15 cellular contexts compared by ENCODE assay signal in the genomic region with DNA sequence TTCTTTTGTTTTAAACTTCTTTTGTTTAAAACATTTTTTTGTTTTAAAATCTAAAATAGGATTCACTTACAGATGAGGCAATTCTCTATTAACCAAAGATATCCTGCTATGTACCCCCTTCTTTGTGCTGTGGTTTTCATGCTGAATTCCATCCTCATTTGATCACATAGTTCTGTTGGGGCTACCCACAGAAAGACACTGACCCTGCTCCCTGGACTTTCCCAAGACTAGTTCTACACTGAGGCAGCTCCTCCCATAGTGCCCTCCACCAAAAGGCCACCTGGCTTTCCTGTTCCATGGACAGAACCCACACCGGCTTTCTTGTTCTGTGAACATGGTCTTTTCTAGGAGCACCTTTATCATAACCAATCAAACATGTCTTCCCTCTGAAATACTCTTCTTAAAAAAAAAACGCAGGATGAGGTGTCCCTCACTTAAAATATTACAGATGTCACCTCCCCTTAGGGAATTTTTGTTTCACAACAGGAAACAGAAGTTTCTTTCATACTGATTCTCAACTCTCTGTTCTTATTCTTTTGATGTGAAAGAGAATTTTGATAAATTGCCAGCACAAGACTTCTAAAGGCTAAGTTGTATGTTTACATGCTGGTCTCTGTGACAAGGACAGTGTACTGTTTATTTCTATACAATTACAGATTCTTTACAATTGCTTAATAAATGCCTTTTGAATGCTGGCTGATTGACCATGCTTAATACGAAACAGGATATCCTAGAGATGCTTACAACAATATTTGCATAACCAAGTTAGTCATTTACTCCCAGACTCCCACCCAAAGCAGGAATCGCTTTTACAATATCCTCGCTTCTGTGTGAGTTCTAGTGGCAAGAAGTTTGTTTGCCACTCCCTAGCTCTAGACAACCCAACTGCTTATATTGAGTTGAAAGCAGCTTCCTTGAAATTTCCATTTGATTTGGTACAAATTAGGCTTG.
A peak's percentile ranks its signal among the peaks of the same experiment; 100 is the strongest.
DNase-seq lines count a peak whose midpoint lies in the region; ATAC-seq and TF ChIP-seq lines count a peak whose summit lies in the region.
"Had no signal": no experiment of that assay in that cellular context is flagged by ENCODE, and none has a peak within 500 bp of the region (broad histone marks: within the 10 kb centered on the region; RNA-seq: fewer than 3 reads in every experiment).

No MANE protein-coding gene starts in this region.

- no peak for TF ChIP-seq POLR2A in prostate gland (IDR thresholded peaks at IDR 0.05)

- intact Hi-C loops in prostate gland (cut with DNase I) = no loop called here

- no peak overlapping the region for H3K4me3 ChIP-seq in prostate gland
- H3K4me3 ChIP-seq: lung, SK-N-MC, tibial nerve had no signal

- H3K36me3 ChIP-seq in prostate gland = no peaks in the 10 kb centered on the region
- H3K36me3 ChIP-seq: neutrophil, tibial nerve had no signal

- WGBS in prostate gland = 68% methylated on average over 5 of the region's 5 CpGs

- H3K27ac ChIP-seq in prostate gland = no peak overlapping the region
- H3K27ac ChIP-seq: neutrophil, SK-N-MC, tibial nerve, VCaP had no signal

- no peaks in the 10 kb centered on the region for H3K27me3 ChIP-seq in prostate gland (replicated peaks; ENCODE audit: insufficient read depth)
- H3K27me3 ChIP-seq: neutrophil, tibial nerve had no signal

- H3K4me1 ChIP-seq in prostate gland (replicated peaks) = no peaks in the 10 kb centered on the region
- H3K4me1 ChIP-seq: tibial nerve had no signal

- peak; percentile 41 for ATAC-seq in GM18502 (IDR thresholded peaks at IDR 0.05; ENCODE audit: poor library complexity, unreplicated experiment)
- ATAC-seq in GM21515 (IDR thresholded peaks at IDR 0.05; ENCODE audit: unreplicated experiment) = peak; percentile 69
- ATAC-seq in HG03135 (IDR thresholded peaks at IDR 0.05; ENCODE audit: unreplicated experiment) = peak; percentile 82
- no peak for ATAC-seq in activated CD4-positive, CD25-positive, alpha-beta regulatory T cell treated with anti-CD3 and anti-CD28 coated beads, Interleukin-2, amount 50 U/mL, for 24 hours

- no peak for TF ChIP-seq CTCF in prostate gland (IDR thresholded peaks at IDR 0.05)

- DNase-seq in dedifferentiated amniotic fluid mesenchymal stem cell (ENCODE audit: extremely low spot score) = peak; percentile 30
- no peak for DNase-seq in T-helper 9 cell
- no peak for DNase-seq in prostate gland (ENCODE audit: low spot score)
- no peak for DNase-seq in NCI-H1092 (lab: John Stamatoyannopoulos, UW)
- DNase-seq: activated naive CD4-positive, alpha-beta T cell treated with anti-CD3 and anti-CD28 coated beads, Interleukin-2, amount 10 ng/mL, durations not matched to agents 7 days and 5 days; hypothalamus had no signal

- no peaks in the 10 kb centered on the region for H3K9me3 ChIP-seq in prostate gland
- H3K9me3 ChIP-seq: neutrophil, tibial nerve had no signal

Comparison
In these comparisons a context has a peak if more than half of its experiments do, and no peak if none do; other contexts are left out.
1. ATAC-seq: peak in GM18502 (single experiment), GM21515 (single experiment) and HG03135 (single experiment); none in activated CD4-positive, CD25-positive, alpha-beta regulatory T cell treated with anti-CD3 and anti-CD28 coated beads, Interleukin-2, amount 50 U/mL, for 24 hours (0 of 2).